12 cellular contexts compared by ENCODE assay signal in genomic region chr11:112255075-112255739, GRCh38. TPM values are rescaled to one million over a fixed set of nuclear protein-coding genes. Genes with fewer than 3 reads are reported as not detected.
A peak's percentile ranks its signal among the peaks of the same experiment; 100 is the strongest.
DNase-seq lines count a peak whose midpoint lies in the region; ATAC-seq and TF ChIP-seq lines count a peak whose summit lies in the region.
"Had no signal": no experiment of that assay in that cellular context is flagged by ENCODE, and none has a peak within 500 bp of the region (broad histone marks: within the 10 kb centered on the region; RNA-seq: fewer than 3 reads in every experiment).

No MANE protein-coding gene starts in this region.

- H2BK5ac ChIP-seq in trophoblast cell (ENCODE audit: low read depth, low read length, poor library complexity), result peak overlapping the region; percentile 15

- H2AK5ac ChIP-seq in trophoblast cell (ENCODE audit: low read length), result no peak overlapping the region

- no peaks in the 10 kb centered on the region for H3F3A ChIP-seq in PC-3 (ENCODE audit: low read length, unreplicated experiment)

- no peak for TF ChIP-seq CTCF in PC-3 (conservative IDR thresholded peaks at IDR 0.05; ENCODE audit: low read depth, low read length)

- no peaks in the 10 kb centered on the region for H3K9me3 Mint-ChIP-seq in activated naive CD4-positive, alpha-beta T cell treated with anti-CD3 and anti-CD28 coated beads, Interleukin-2, amount 50 U/mL, for 72 hours

- H2BK12ac ChIP-seq in trophoblast cell (ENCODE audit: low read length), result peak overlapping the region; percentile 20

- H3K27ac Mint-ChIP-seq in activated naive CD4-positive, alpha-beta T cell treated with anti-CD3 and anti-CD28 coated beads, Interleukin-2, amount 50 U/mL, for 72 hours, result no peak overlapping the region

- H3K27ac ChIP-seq in PC-3 (ENCODE audit: low read length) (peak overlapping the region; percentile 60), trophoblast cell (ENCODE audit: low read depth, low read length) (no peak overlapping the region)
- H3K27ac ChIP-seq: vagina, VCaP had no signal

- no peak overlapping the region for H3K18ac ChIP-seq in trophoblast cell (ENCODE audit: low read length)

- H3K9me3 ChIP-seq in PC-3 (ENCODE audit: low read length), result no peaks in the 10 kb centered on the region
- no peaks in the 10 kb centered on the region for H3K9me3 ChIP-seq in endocrine pancreas (ENCODE audit: control insufficient read depth, low read length)
- H3K9me3 ChIP-seq in trophoblast cell (ENCODE audit: insufficient read depth, low read depth, low read length), result peaks cover 6% of the 10 kb centered on the region
- H3K9me3 ChIP-seq: vagina had no signal

- H2AFZ ChIP-seq in PC-3 (ENCODE audit: low read length) (peak overlapping the region; percentile 33), trophoblast cell (ENCODE audit: insufficient read depth, low read length, poor library complexity) (no peak overlapping the region)

- CTCF ChIA-PET in PC-3 (lab: Charles Lee), result interaction anchor here (1.0 kb wide), 1 partner anchor 25 kb away, joined by 5 read pairs; no protein-coding TSS in a partner anchor

- DNase-seq in NCI-H2081 (lab: John Stamatoyannopoulos, UW), result peak; percentile 10 to 13
- DNase-seq in NCI-H2081 treated with DMSO at 0.1 percent for 48 hours (lab: John Stamatoyannopoulos, UW), result no peak
- peak; percentile 94 for DNase-seq in PC-3
- peak; percentile 30 to 32 for DNase-seq in trophoblast cell
- no peak for DNase-seq in activated naive CD4-positive, alpha-beta T cell treated with anti-CD3 and anti-CD28 coated beads, Interleukin-2, amount 50 U/mL, for 72 hours (ENCODE audit: low spot score in 2 of 2)
- DNase-seq in sciatic nerve (ENCODE audit: low spot score), result no peak
- DNase-seq: NCI-H187 had no signal

- no peak overlapping the region for H4K8ac ChIP-seq in trophoblast cell (ENCODE audit: low read depth, low read length)

- intact Hi-C loops in PC-3 (cut with micrococcal nuclease) (loop anchor here (1.0 kb wide), 1 partner anchor 8 kb away; no protein-coding TSS in a partner anchor), sciatic nerve (cut with DNase I) (no loop called here)

- no peaks in the 10 kb centered on the region for H3K36me3 ChIP-seq in PC-3 (ENCODE audit: low read depth, low read length)
- H3K36me3 ChIP-seq in endocrine pancreas (ENCODE audit: control insufficient read depth, insufficient read depth, low read length), result no peaks in the 10 kb centered on the region
- H3K36me3 ChIP-seq in trophoblast cell (ENCODE audit: control insufficient read depth in 1 of 2, insufficient read depth in 2 of 2, low read length in 2 of 2), result peaks cover 0 to 3% of the 10 kb centered on the region in 2 experiments
- H3K36me3 ChIP-seq: vagina had no signal

- 100% methylated on average over 1 of the region's 15 CpGs for WGBS in trophoblast cell (ENCODE audit: extremely low coverage, insufficient coverage, insufficient read length)

- no TSS peak for BruUV-seq in PC-3 (replicated peaks; lab: Mats Ljungman, UMichigan)

- peak overlapping the region; percentile 44 for H4K91ac ChIP-seq in trophoblast cell (ENCODE audit: low read depth, low read length)

- H4K12ac ChIP-seq in trophoblast cell (ENCODE audit: low read depth, low read length), result no peak overlapping the region

- peak; percentile 98 for ATAC-seq in PC-3
- ATAC-seq in activated naive CD4-positive, alpha-beta T cell treated with anti-CD3 and anti-CD28 coated beads, Interleukin-2, amount 50 U/mL, for 72 hours, result no peak
- ATAC-seq in GM21381 (IDR thresholded peaks at IDR 0.05; ENCODE audit: unreplicated experiment), result no peak
- no peak for ATAC-seq in sciatic nerve

- POLR2A ChIA-PET in PC-3 (lab: Charles Lee; ENCODE audit: unreplicated experiment), result no interaction called here

- H3K27me3 ChIP-seq in PC-3 (ENCODE audit: low read length) (no peaks in the 10 kb centered on the region), endocrine pancreas (ENCODE audit: control insufficient read depth, insufficient read depth, low read length) (no peaks in the 10 kb centered on the region), trophoblast cell (ENCODE audit: insufficient read depth, low read length) (no peaks in the 10 kb centered on the region)
- H3K27me3 ChIP-seq: vagina had no signal

- H3K9me2 ChIP-seq in PC-3 (replicated peaks; ENCODE audit: low read length), result no peaks in the 10 kb centered on the region

- peaks cover 37% of the 10 kb centered on the region for H3K79me1 ChIP-seq in trophoblast cell (ENCODE audit: low read length)

- no peaks in the 10 kb centered on the region for H4K20me1 ChIP-seq in PC-3 (ENCODE audit: low read length)

- H3K4me2 ChIP-seq in PC-3 (ENCODE audit: low read length), result peak overlapping the region; percentile 69
- no peak overlapping the region for H3K4me2 ChIP-seq in trophoblast cell (ENCODE audit: low read length)

- H3K79me2 ChIP-seq in PC-3 (ENCODE audit: low read length) (no peaks in the 10 kb centered on the region), trophoblast cell (ENCODE audit: control insufficient read depth, insufficient read depth, low read length, poor library complexity) (no peaks in the 10 kb centered on the region)

- peak overlapping the region; percentile 3 for H2BK120ac ChIP-seq in trophoblast cell (ENCODE audit: insufficient read depth, low read length, poor library complexity)

- H3K14ac ChIP-seq in trophoblast cell (ENCODE audit: low read length), result no peak overlapping the region

- no peak overlapping the region for H3K23ac ChIP-seq in trophoblast cell (ENCODE audit: low read length)

- H3K4me3 ChIP-seq in PC-3 (ENCODE audit: low read length), result peak overlapping the region; percentile 20; the same call in 1 of the 2 replicates
- peak overlapping the region; percentile 28 for H3K4me3 ChIP-seq in endocrine pancreas (ENCODE audit: control insufficient read depth, insufficient read depth, low read length)
- H3K4me3 ChIP-seq in trophoblast cell (ENCODE audit: low read depth, low read length), result peak overlapping the region; percentile 7
- H3K4me3 ChIP-seq: vagina had no signal

- no peak overlapping the region for H3K4ac ChIP-seq in trophoblast cell (ENCODE audit: low read depth, low read length)

- H3K4me1 ChIP-seq in PC-3 (ENCODE audit: insufficient read depth, low read length) (peaks cover 18% of the 10 kb centered on the region), endocrine pancreas (ENCODE audit: control insufficient read depth, insufficient read depth, low read length) (peaks cover 4% of the 10 kb centered on the region), trophoblast cell (ENCODE audit: control insufficient read depth in 1 of 2, insufficient read depth in 2 of 2, low read length in 2 of 2) (peaks cover 14 to 36% of the 10 kb centered on the region in 2 experiments)
- H3K4me1 ChIP-seq: vagina had no signal

- H3K9ac ChIP-seq in PC-3 (ENCODE audit: low read length) (peak overlapping the region; percentile 23; the same call in 1 of the 2 replicates), endocrine pancreas (ENCODE audit: control insufficient read depth, insufficient read depth, low read length) (peak overlapping the region; percentile 22), trophoblast cell (ENCODE audit: low read length) (no peak overlapping the region)

- no peaks in the 10 kb centered on the region for H3K36me3 Mint-ChIP-seq in activated naive CD4-positive, alpha-beta T cell treated with anti-CD3 and anti-CD28 coated beads, Interleukin-2, amount 50 U/mL, for 72 hours

RNA-seq across cellular contexts. Expression of gene PLET1, which starts 5.5 kb away (rescaled TPM):
- total RNA-seq in PC-3 (2014; rRNA removed) (0.26 TPM in 1 of 2 replicates, not detected in the other), sciatic nerve (not detected)
- polyA plus RNA-seq in trophoblast cell (2013), result 0.07 and 0.11 TPM in 2 replicates
- not detected for total RNA-seq in activated naive CD4-positive, alpha-beta T cell treated with anti-CD3 and anti-CD28 coated beads, Interleukin-2, amount 50 U/mL, for 72 hours
- total RNA-seq: aorta, vagina had no signal
- polyA plus RNA-seq: aorta had no signal

RNA-seq across cellular contexts. Expression of gene PTS, which starts 29.0 kb away (rescaled TPM):
- total RNA-seq in PC-3 (2014; rRNA removed), result 53.0 and 77.4 TPM in 2 replicates
- polyA plus RNA-seq in trophoblast cell (2013), result 139 and 148 TPM in 2 replicates
- 10 to 100 TPM; 18.6 to 63.6 TPM for total RNA-seq in activated naive CD4-positive, alpha-beta T cell treated with anti-CD3 and anti-CD28 coated beads, Interleukin-2, amount 50 U/mL, for 72 hours
- 39.5 TPM for total RNA-seq in sciatic nerve

Comparison
In these comparisons a context has a peak if more than half of its experiments do, and no peak if none do; other contexts are left out.
1. DNase-seq: peak in NCI-H2081 (2 of 2), PC-3 (single experiment) and trophoblast cell (2 of 2); none in NCI-H2081 treated with DMSO at 0.1 percent for 48 hours (single experiment), activated naive CD4-positive, alpha-beta T cell treated with anti-CD3 and anti-CD28 coated beads, Interleukin-2, amount 50 U/mL, for 72 hours (0 of 2) and sciatic nerve (single experiment).
2. Peak in every context shown above with its lines, with median percentiles within 50 percentile points of each other: H3K4me3 ChIP-seq.